Comparison of ENCODE assay signal across 31 cellular contexts in genomic region chr10:111211241-111211640, GRCh38.
"Had no signal": no experiment of that assay in that cellular context is flagged by ENCODE, and none has a peak within 500 bp of the region (broad histone marks: within the 10 kb centered on the region; RNA-seq: fewer than 3 reads in every experiment).

No MANE protein-coding gene starts in this region.

- ATAC-seq: activated T-cell treated with anti-CD3 and anti-CD28 coated beads, Interleukin-2, amount 50 U/mL, for 72 hours; activated T-helper 17 cell treated with anti-CD3 and anti-CD28 coated beads, Interleukin-2, amount 50 U/mL, for 72 hours; PC-3; Right ventricle myocardium inferior had no signal

- H3K4me1 ChIP-seq: breast epithelium had no signal

- H3K36me3 ChIP-seq: breast epithelium, WERI-Rb-1 had no signal

- DNase-seq: activated CD4-positive, alpha-beta memory T cell treated with anti-CD3 and anti-CD28 coated beads, Interleukin-2, amount 10 ng/mL, durations not matched to agents 7 days and 5 days; activated CD4-positive, alpha-beta T cell treated with anti-CD3 and anti-CD28 coated beads for 1 hour; activated CD4-positive, alpha-beta T cell treated with anti-CD3 and anti-CD28 coated beads for 48 hours; activated CD4-positive, CD25-positive, alpha-beta regulatory T cell; activated effector memory CD4-positive, alpha-beta T cell treated with anti-CD3 and anti-CD28 coated beads, Interleukin-2, amount 50 U/mL, for 16 hours; activated naive CD4-positive, alpha-beta T cell; activated naive CD4-positive, alpha-beta T cell treated with anti-CD3 and anti-CD28 coated beads, Interleukin-2, amount 50 U/mL, for 16 hours; activated naive CD8-positive, alpha-beta T cell treated with anti-CD3 and anti-CD28 coated beads for 36 hours; activated T-cell treated with anti-CD3 and anti-CD28 coated beads, Interleukin-2, amount 50 U/mL, for 1 hour; activated T-cell treated with anti-CD3 and anti-CD28 coated beads, Interleukin-2, amount 50 U/mL, for 72 hours; amniotic stem cell; aorta; Karpas-422; KBM-7; NCI-H1105; NCI-H1436; NCI-H1694; NCI-H1930; NCI-H2081 treated with DMSO at 0.1 percent for 48 hours; NCI-H524 treated with DMSO at 0.1 percent for 48 hours; SIG-M5; SW 1271; T-helper 1 cell; T-helper 2 cell; T-helper 9 cell; WERI-Rb-1 had no signal

- H3K4me3 ChIP-seq: breast epithelium had no signal

- H3K27ac ChIP-seq: breast epithelium, RWPE1, WERI-Rb-1 had no signal

- H3K27me3 ChIP-seq: breast epithelium had no signal
